1 cellular context compared by ENCODE assay signal in genomic region chr9:129436751-129437625, GRCh38.
A peak's percentile ranks its signal among the peaks of the same experiment; 100 is the strongest.
TF ChIP-seq lines count a peak whose summit lies in the region.

No MANE protein-coding gene starts in this region.

TF ChIP-seq in HEK293, 187 proteins besides CTCF, POLR2A, EP300 and RAD21 (continued from another document and continues in another):
- TF ChIP-seq PRDM2 (tag by site-specific recombination; IDR thresholded peaks at IDR 0.05; ENCODE audit: borderline replicate concordance) (no peak), ZNF488 (tag by site-specific recombination; IDR thresholded peaks at IDR 0.05) (no peak), ZNF561 (tag by site-specific recombination; IDR thresholded peaks at IDR 0.05; ENCODE audit: borderline replicate concordance) (peak; percentile 73; the same call in 1 of the 2 replicates), ZNF707 (tag by site-specific recombination; IDR thresholded peaks at IDR 0.05) (no peak), GLIS2 (tag by site-specific recombination; IDR thresholded peaks at IDR 0.05) (peak; percentile 58), ZNF558 (tag by site-specific recombination; IDR thresholded peaks at IDR 0.05) (no peak), ZNF654 (tag by site-specific recombination; IDR thresholded peaks at IDR 0.05; ENCODE audit: low read depth) (no peak), IKZF3 (tag by site-specific recombination; IDR thresholded peaks at IDR 0.05) (no peak), ZNF202 (tag by site-specific recombination; IDR thresholded peaks at IDR 0.05; ENCODE audit: borderline replicate concordance) (no peak), ZNF2 (tag by site-specific recombination; IDR thresholded peaks at IDR 0.05) (no peak; the same call in 1 of the 2 replicates), ZBTB10 (tag by site-specific recombination; IDR thresholded peaks at IDR 0.05) (no peak), ZBTB8A (tag by site-specific recombination; IDR thresholded peaks at IDR 0.05) (peak; percentile 36; the same call in 1 of the 2 replicates), ZNF214 (tag by site-specific recombination; IDR thresholded peaks at IDR 0.05; ENCODE audit: borderline replicate concordance) (no peak), ZSCAN4 (tag by site-specific recombination; IDR thresholded peaks at IDR 0.05) (peak; percentile 94), ZNF175 (tag by site-specific recombination; IDR thresholded peaks at IDR 0.05) (no peak), ZFHX2 (tag by site-specific recombination; conservative IDR thresholded peaks at IDR 0.05) (peak; percentile 92), ZNF560 (tag by site-specific recombination; IDR thresholded peaks at IDR 0.05; ENCODE audit: borderline replicate concordance) (no peak), ZNF335 (tag by site-specific recombination; conservative IDR thresholded peaks at IDR 0.05) (peak; percentile 91), ZNF366 (tag by site-specific recombination; conservative IDR thresholded peaks at IDR 0.05) (0 out of 2 replicates have a peak, but pooled peaks have one; percentile 25), ZNF791 (tag by site-specific recombination; IDR thresholded peaks at IDR 0.05) (no peak), ZNF677 (tag by site-specific recombination; IDR thresholded peaks at IDR 0.05) (no peak), ZSCAN30 (tag by site-specific recombination; IDR thresholded peaks at IDR 0.05) (0 out of 2 replicates have a peak, but pooled peaks have one; percentile 35), ZBTB48 (tag by site-specific recombination; IDR thresholded peaks at IDR 0.05) (peak; percentile 19; the same call in 1 of the 2 replicates), GLIS1 (tag by site-specific recombination; IDR thresholded peaks at IDR 0.05) (no peak; the same call in 1 of the 2 replicates), BCL11A (tag by site-specific recombination; IDR thresholded peaks at IDR 0.05; ENCODE audit: low read depth) (no peak), ZNF623 (tag by site-specific recombination; IDR thresholded peaks at IDR 0.05) (no peak), ZNF704 (tag by site-specific recombination; IDR thresholded peaks at IDR 0.05) (no peak), ZBTB1 (tag by site-specific recombination; IDR thresholded peaks at IDR 0.05) (no peak), ZNF211 (tag by site-specific recombination; IDR thresholded peaks at IDR 0.05; ENCODE audit: low read depth) (no peak), ZFP69B (tag by site-specific recombination; IDR thresholded peaks at IDR 0.05) (0 out of 2 replicates have a peak, but pooled peaks have one; percentile 18), ZNF843 (tag by site-specific recombination; IDR thresholded peaks at IDR 0.05) (no peak), ZBTB26 (tag by site-specific recombination; optimal IDR thresholded peaks at IDR 0.05) (peak; percentile 99), ZNF529 (tag by site-specific recombination; IDR thresholded peaks at IDR 0.05; ENCODE audit: insufficient replicate concordance) (no peak), SP2 (tag by site-specific recombination; IDR thresholded peaks at IDR 0.05) (no peak), KLF10 (tag by site-specific recombination; IDR thresholded peaks at IDR 0.05) (no peak; the same call in 1 of the 2 replicates), OVOL3 (tag by site-specific recombination; IDR thresholded peaks at IDR 0.05) (no peak)
- TF ChIP-seq, protein P1, sequence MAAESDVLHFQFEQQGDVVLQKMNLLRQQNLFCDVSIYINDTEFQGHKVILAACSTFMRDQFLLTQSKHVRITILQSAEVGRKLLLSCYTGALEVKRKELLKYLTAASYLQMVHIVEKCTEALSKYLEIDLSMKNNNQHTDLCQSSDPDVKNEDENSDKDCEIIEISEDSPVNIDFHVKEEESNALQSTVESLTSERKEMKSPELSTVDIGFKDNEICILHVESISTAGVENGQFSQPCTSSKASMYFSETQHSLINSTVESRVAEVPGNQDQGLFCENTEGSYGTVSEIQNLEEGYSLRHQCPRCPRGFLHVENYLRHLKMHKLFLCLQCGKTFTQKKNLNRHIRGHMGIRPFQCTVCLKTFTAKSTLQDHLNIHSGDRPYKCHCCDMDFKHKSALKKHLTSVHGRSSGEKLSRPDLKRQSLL (tag by site-specific recombination; IDR thresholded peaks at IDR 0.05) = peak; percentile 73
- TF ChIP-seq, protein P2, sequence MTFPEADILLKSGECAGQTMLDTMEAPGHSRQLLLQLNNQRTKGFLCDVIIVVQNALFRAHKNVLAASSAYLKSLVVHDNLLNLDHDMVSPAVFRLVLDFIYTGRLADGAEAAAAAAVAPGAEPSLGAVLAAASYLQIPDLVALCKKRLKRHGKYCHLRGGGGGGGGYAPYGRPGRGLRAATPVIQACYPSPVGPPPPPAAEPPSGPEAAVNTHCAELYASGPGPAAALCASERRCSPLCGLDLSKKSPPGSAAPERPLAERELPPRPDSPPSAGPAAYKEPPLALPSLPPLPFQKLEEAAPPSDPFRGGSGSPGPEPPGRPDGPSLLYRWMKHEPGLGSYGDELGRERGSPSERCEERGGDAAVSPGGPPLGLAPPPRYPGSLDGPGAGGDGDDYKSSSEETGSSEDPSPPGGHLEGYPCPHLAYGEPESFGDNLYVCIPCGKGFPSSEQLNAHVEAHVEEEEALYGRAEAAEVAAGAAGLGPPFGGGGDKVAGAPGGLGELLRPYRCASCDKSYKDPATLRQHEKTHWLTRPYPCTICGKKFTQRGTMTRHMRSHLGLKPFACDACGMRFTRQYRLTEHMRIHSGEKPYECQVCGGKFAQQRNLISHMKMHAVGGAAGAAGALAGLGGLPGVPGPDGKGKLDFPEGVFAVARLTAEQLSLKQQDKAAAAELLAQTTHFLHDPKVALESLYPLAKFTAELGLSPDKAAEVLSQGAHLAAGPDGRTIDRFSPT (tag by site-specific recombination; IDR thresholded peaks at IDR 0.05) = no peak
- TF ChIP-seq, protein P3, sequence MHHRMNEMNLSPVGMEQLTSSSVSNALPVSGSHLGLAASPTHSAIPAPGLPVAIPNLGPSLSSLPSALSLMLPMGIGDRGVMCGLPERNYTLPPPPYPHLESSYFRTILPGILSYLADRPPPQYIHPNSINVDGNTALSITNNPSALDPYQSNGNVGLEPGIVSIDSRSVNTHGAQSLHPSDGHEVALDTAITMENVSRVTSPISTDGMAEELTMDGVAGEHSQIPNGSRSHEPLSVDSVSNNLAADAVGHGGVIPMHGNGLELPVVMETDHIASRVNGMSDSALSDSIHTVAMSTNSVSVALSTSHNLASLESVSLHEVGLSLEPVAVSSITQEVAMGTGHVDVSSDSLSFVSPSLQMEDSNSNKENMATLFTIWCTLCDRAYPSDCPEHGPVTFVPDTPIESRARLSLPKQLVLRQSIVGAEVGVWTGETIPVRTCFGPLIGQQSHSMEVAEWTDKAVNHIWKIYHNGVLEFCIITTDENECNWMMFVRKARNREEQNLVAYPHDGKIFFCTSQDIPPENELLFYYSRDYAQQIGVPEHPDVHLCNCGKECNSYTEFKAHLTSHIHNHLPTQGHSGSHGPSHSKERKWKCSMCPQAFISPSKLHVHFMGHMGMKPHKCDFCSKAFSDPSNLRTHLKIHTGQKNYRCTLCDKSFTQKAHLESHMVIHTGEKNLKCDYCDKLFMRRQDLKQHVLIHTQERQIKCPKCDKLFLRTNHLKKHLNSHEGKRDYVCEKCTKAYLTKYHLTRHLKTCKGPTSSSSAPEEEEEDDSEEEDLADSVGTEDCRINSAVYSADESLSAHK (tag by site-specific recombination; IDR thresholded peaks at IDR 0.05) = 0 out of 2 replicates have a peak, but pooled peaks have one; percentile 19
- TF ChIP-seq, protein P4, sequence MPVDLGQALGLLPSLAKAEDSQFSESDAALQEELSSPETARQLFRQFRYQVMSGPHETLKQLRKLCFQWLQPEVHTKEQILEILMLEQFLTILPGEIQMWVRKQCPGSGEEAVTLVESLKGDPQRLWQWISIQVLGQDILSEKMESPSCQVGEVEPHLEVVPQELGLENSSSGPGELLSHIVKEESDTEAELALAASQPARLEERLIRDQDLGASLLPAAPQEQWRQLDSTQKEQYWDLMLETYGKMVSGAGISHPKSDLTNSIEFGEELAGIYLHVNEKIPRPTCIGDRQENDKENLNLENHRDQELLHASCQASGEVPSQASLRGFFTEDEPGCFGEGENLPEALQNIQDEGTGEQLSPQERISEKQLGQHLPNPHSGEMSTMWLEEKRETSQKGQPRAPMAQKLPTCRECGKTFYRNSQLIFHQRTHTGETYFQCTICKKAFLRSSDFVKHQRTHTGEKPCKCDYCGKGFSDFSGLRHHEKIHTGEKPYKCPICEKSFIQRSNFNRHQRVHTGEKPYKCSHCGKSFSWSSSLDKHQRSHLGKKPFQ (tag by site-specific recombination; IDR thresholded peaks at IDR 0.05) = peak; percentile 65
